Comparison of ENCODE assay signal across 15 cellular contexts in the genomic region with DNA sequence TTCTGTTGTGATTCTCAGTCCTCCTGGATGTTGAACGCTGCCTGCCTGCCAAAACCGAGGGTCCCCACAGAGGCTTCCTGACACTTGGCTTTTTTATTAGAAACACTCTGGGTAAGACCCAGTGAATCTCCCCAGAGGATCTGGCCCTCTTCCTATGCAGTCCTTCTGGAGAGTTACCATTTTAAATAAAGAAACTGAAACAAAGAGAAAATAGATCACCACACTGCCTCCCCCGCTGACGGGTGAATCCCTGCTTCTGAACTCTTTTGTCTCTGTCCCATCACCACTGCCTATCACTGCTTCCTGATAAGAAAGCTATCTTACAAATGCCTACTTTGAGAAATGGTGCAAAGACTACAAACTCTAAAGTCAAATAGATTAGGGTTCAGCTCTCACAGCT.
DNase-seq lines count a peak whose midpoint lies in the region; ATAC-seq and TF ChIP-seq lines count a peak whose summit lies in the region.
"Had no signal": no experiment of that assay in that cellular context is flagged by ENCODE, and none has a peak within 500 bp of the region (broad histone marks: within the 10 kb centered on the region; RNA-seq: fewer than 3 reads in every experiment).

No MANE protein-coding gene starts in this region.

- ATAC-seq in GM18519 (IDR thresholded peaks at IDR 0.05; ENCODE audit: low FRiP score, unreplicated experiment) (peak; percentile 51), GM21825 (IDR thresholded peaks at IDR 0.05; ENCODE audit: unreplicated experiment) (peak; percentile 84), HG03439 (IDR thresholded peaks at IDR 0.05; ENCODE audit: unreplicated experiment) (peak; percentile 46), GM21360 (IDR thresholded peaks at IDR 0.05; ENCODE audit: unreplicated experiment) (no peak)
- ATAC-seq: natural killer cell had no signal

- peaks cover 2% of the 10 kb centered on the region for H3K4me1 ChIP-seq in mesenchymal stem cell (ENCODE audit: control insufficient read depth, insufficient read depth, low read depth, low read length)
- no peaks in the 10 kb centered on the region; a peak in 1 of 4 replicates for H3K4me1 ChIP-seq in SK-N-SH (ENCODE audit: control insufficient read depth in 1 of 2, insufficient read depth in 2 of 2, low read depth in 1 of 2, low read length in 1 of 2)
- no peaks in the 10 kb centered on the region for H3K4me1 ChIP-seq in PC-9 (replicated peaks; ENCODE audit: insufficient read depth)

- H2AK5ac ChIP-seq in mesenchymal stem cell (ENCODE audit: low read length, severe bottlenecking), result no peak overlapping the region

- no peaks in the 10 kb centered on the region for H3K9me2 ChIP-seq in SK-N-SH
- no peaks in the 10 kb centered on the region for H3K9me2 ChIP-seq in PC-9 (ENCODE audit: insufficient read depth)

- H3F3A ChIP-seq in SK-N-SH (replicated peaks; ENCODE audit: insufficient read depth), result no peaks in the 10 kb centered on the region
- no peaks in the 10 kb centered on the region for H3F3A ChIP-seq in PC-9 (ENCODE audit: insufficient read depth, low read depth)

- no peak overlapping the region for H3K23ac ChIP-seq in mesenchymal stem cell (ENCODE audit: low read length in 2 of 2)

- H3K27me3 ChIP-seq in mesenchymal stem cell (ENCODE audit: control insufficient read depth in 1 of 2, insufficient read depth in 1 of 2, low read length in 2 of 2) (no peaks in the 10 kb centered on the region), SK-N-SH (ENCODE audit: insufficient read depth) (no peaks in the 10 kb centered on the region), PC-9 (ENCODE audit: insufficient read depth, low read depth) (no peaks in the 10 kb centered on the region)
- H3K27me3 ChIP-seq: thyroid gland had no signal

- no peak overlapping the region for H4K91ac ChIP-seq in mesenchymal stem cell (ENCODE audit: low read length)

- no peak overlapping the region for H4K8ac ChIP-seq in mesenchymal stem cell (ENCODE audit: low read length)

- intact Hi-C loops in PC-9 (cut with micrococcal nuclease; ENCODE audit: unreplicated experiment), result no loop called here

- H3K36me3 ChIP-seq in mesenchymal stem cell (ENCODE audit: control insufficient read depth in 1 of 2, insufficient read depth in 2 of 2, low read depth in 1 of 2, low read length in 2 of 2) (no peaks in the 10 kb centered on the region), SK-N-SH (replicated peaks in 1 of 2; ENCODE audit: control insufficient read depth in 1 of 2, insufficient read depth in 2 of 2, low read length in 1 of 2) (no peaks in the 10 kb centered on the region), PC-9 (ENCODE audit: low read depth) (no peaks in the 10 kb centered on the region)
- H3K36me3 ChIP-seq: thyroid gland, WERI-Rb-1 had no signal

- 77% methylated on average over 4 of the region's 4 CpGs for WGBS in mesenchymal stem cell
- 94% methylated on average over 4 of the region's 4 CpGs for WGBS in SK-N-SH (ENCODE audit: low lambda C conversion rate)

- TF ChIP-seq RAD21 in SK-N-SH (IDR thresholded peaks at IDR 0.05; ENCODE audit: low read length), result no peak

- H2BK5ac ChIP-seq in mesenchymal stem cell (ENCODE audit: low read depth, low read length, poor library complexity, severe bottlenecking), result no peak overlapping the region

- H2BK15ac ChIP-seq in mesenchymal stem cell (ENCODE audit: low read depth, poor library complexity, severe bottlenecking), result no peak overlapping the region

- H3K9me3 ChIP-seq in mesenchymal stem cell (ENCODE audit: control insufficient read depth, low read length), result no peaks in the 10 kb centered on the region
- H3K9me3 ChIP-seq in SK-N-SH, result no peaks in the 10 kb centered on the region
- H3K9me3 ChIP-seq in PC-9 (ENCODE audit: insufficient read depth, low read depth), result no peaks in the 10 kb centered on the region
- H3K9me3 ChIP-seq: thyroid gland had no signal

- H3K4ac ChIP-seq in mesenchymal stem cell (ENCODE audit: low read depth in 1 of 2, low read length in 2 of 2), result no peak overlapping the region

- CTCF ChIA-PET in SK-N-SH (lab: Yijun Ruan, JAX) (interaction anchor here (1.1 kb wide), 1 partner anchor 19 kb away, joined by 3 read pairs; no protein-coding TSS in a partner anchor), PC-9 (lab: Charles Lee) (interaction anchor here (0.7 kb wide), 1 partner anchor 1783 kb away, joined by 3 read pairs; no protein-coding TSS in a partner anchor)

- H3K18ac ChIP-seq in mesenchymal stem cell (ENCODE audit: low read depth in 1 of 2, low read length in 2 of 2), result peak overlapping the region in 1 of 2 experiments; percentile 43

- H3K79me1 ChIP-seq in mesenchymal stem cell (replicated peaks; ENCODE audit: low read length, poor library complexity, severe bottlenecking), result no peaks in the 10 kb centered on the region

- DNase-seq in mesenchymal stem cell, result no peak
- no peak for DNase-seq in SK-N-SH
- DNase-seq in PC-9, result no peak
- DNase-seq in T1000 (lab: John Stamatoyannopoulos, UW), result no peak
- DNase-seq: activated gamma-delta T cell; CD4-positive, alpha-beta T cell; hypothalamus; natural killer cell; stimulated activated CD4-positive, alpha-beta T cell treated with anti-CD3 and anti-CD28 coated beads, Interleukin-1b, Interleukin-23, amount 100 ng/mL, for 48 hours; thyroid gland; WERI-Rb-1 had no signal

- H3K79me2 ChIP-seq in SK-N-SH (ENCODE audit: insufficient read depth), result no peaks in the 10 kb centered on the region
- H3K79me2 ChIP-seq in PC-9 (ENCODE audit: low read depth), result no peaks in the 10 kb centered on the region

- H3K9ac ChIP-seq in mesenchymal stem cell (ENCODE audit: low read length), result peak overlapping the region; percentile 71
- no peak overlapping the region for H3K9ac ChIP-seq in SK-N-SH

- H3K4me2 ChIP-seq in mesenchymal stem cell (ENCODE audit: low read length, poor library complexity, severe bottlenecking) (no peak overlapping the region), SK-N-SH (no peak overlapping the region), PC-9 (no peak overlapping the region)

- H2BK12ac ChIP-seq in mesenchymal stem cell (ENCODE audit: low read length in 2 of 2), result no peak overlapping the region

- no TSS peak for BruUV-seq in PC-9 (replicated peaks; lab: Mats Ljungman, UMichigan)

- peak overlapping the region; percentile 54 for H3K27ac ChIP-seq in mesenchymal stem cell (ENCODE audit: low read length, poor library complexity, severe bottlenecking)
- no peak overlapping the region for H3K27ac ChIP-seq in SK-N-SH (ENCODE audit: low read depth in 2 of 2, low read length in 1 of 2)
- no peak overlapping the region for H3K27ac ChIP-seq in PC-9
- H3K27ac ChIP-seq: thyroid gland, WERI-Rb-1 had no signal

- no peak overlapping the region for H2BK120ac ChIP-seq in mesenchymal stem cell (ENCODE audit: low read depth, low read length)

- TF ChIP-seq EP300 in SK-N-SH (IDR thresholded peaks at IDR 0.05; ENCODE audit: borderline replicate concordance in 1 of 2, low read depth in 1 of 2, low read length in 1 of 2), result no peak

- no peak overlapping the region for H3K14ac ChIP-seq in mesenchymal stem cell (ENCODE audit: low read length in 2 of 2)

- TF ChIP-seq CTCF in SK-N-SH (IDR thresholded peaks at IDR 0.05), result no peak
- TF ChIP-seq CTCF in PC-9 (conservative IDR thresholded peaks at IDR 0.05), result no peak

- H2AFZ ChIP-seq in mesenchymal stem cell (ENCODE audit: low read depth, low read length) (no peak overlapping the region), SK-N-SH (ENCODE audit: low read depth) (no peak overlapping the region), PC-9 (no peak overlapping the region)

- H3K4me3 ChIP-seq in mesenchymal stem cell (ENCODE audit: insufficient read depth in 1 of 2, low read depth in 1 of 2, low read length in 2 of 2), result peak overlapping the region in 1 of 2 experiments; percentile 69
- H3K4me3 ChIP-seq in SK-N-SH (ENCODE audit: low read depth in 2 of 2, low read length in 1 of 2), result no peak overlapping the region
- no peak overlapping the region for H3K4me3 ChIP-seq in PC-9
- H3K4me3 ChIP-seq: thyroid gland had no signal

- H4K20me1 ChIP-seq in SK-N-SH (ENCODE audit: insufficient read depth), result no peaks in the 10 kb centered on the region
- H4K20me1 ChIP-seq in PC-9 (ENCODE audit: insufficient read depth), result no peaks in the 10 kb centered on the region

- POLR2A ChIA-PET in SK-N-SH (lab: Yijun Ruan, JAX) (no interaction called here), PC-9 (lab: Charles Lee; ENCODE audit: unreplicated experiment) (no interaction called here)

TF ChIP-seq in SK-N-SH, 30 proteins besides CTCF, POLR2A, EP300 and RAD21 (continues in another document):
- TF ChIP-seq YY1 (IDR thresholded peaks at IDR 0.05; ENCODE audit: low read depth) (no peak), SIN3A (IDR thresholded peaks at IDR 0.05; ENCODE audit: borderline replicate concordance, low read depth, low read length) (no peak)
- TF ChIP-seq, protein P1, sequence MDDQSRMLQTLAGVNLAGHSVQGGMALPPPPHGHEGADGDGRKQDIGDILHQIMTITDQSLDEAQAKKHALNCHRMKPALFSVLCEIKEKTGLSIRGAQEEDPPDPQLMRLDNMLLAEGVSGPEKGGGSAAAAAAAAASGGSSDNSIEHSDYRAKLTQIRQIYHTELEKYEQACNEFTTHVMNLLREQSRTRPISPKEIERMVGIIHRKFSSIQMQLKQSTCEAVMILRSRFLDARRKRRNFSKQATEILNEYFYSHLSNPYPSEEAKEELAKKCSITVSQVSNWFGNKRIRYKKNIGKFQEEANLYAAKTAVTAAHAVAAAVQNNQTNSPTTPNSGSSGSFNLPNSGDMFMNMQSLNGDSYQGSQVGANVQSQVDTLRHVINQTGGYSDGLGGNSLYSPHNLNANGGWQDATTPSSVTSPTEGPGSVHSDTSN (IDR thresholded peaks at IDR 0.05), result no peak
- TF ChIP-seq, protein P2, sequence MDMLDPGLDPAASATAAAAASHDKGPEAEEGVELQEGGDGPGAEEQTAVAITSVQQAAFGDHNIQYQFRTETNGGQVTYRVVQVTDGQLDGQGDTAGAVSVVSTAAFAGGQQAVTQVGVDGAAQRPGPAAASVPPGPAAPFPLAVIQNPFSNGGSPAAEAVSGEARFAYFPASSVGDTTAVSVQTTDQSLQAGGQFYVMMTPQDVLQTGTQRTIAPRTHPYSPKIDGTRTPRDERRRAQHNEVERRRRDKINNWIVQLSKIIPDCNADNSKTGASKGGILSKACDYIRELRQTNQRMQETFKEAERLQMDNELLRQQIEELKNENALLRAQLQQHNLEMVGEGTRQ (IDR thresholded peaks at IDR 0.05; ENCODE audit: borderline replicate concordance, low read depth, low read length), result no peak
- TF ChIP-seq, protein P3, sequence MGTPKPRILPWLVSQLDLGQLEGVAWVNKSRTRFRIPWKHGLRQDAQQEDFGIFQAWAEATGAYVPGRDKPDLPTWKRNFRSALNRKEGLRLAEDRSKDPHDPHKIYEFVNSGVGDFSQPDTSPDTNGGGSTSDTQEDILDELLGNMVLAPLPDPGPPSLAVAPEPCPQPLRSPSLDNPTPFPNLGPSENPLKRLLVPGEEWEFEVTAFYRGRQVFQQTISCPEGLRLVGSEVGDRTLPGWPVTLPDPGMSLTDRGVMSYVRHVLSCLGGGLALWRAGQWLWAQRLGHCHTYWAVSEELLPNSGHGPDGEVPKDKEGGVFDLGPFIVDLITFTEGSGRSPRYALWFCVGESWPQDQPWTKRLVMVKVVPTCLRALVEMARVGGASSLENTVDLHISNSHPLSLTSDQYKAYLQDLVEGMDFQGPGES (IDR thresholded peaks at IDR 0.05; ENCODE audit: low read depth, low read length), result no peak
